Comparison of ENCODE assay signal across 24 cellular contexts in genomic region chr20:9036593-9036992, GRCh38. TPM values are rescaled to one million over a fixed set of nuclear protein-coding genes. Genes with fewer than 3 reads are reported as not detected.
"Had no signal": no experiment of that assay in that cellular context is flagged by ENCODE, and none has a peak within 500 bp of the region (broad histone marks: within the 10 kb centered on the region; RNA-seq: fewer than 3 reads in every experiment).

No MANE protein-coding gene starts in this region.

- ATAC-seq: activated CD8-positive, alpha-beta T cell treated with anti-CD3 and anti-CD28 coated beads, Interleukin-2, amount 10 ng/mL, durations not matched to agents 7 days and 5 days; body of pancreas; Panc1; WTC11 had no signal

- H3K4me1 Mint-ChIP-seq: activated naive CD4-positive, alpha-beta T cell treated with anti-CD3 and anti-CD28 coated beads, Interleukin-2, amount 50 U/mL, for 24 hours; central memory CD8-positive, alpha-beta T cell had no signal

- H3K9me3 ChIP-seq: body of pancreas had no signal

- H3K4me3 Mint-ChIP-seq: activated CD8-positive, alpha-beta T cell treated with anti-CD3 and anti-CD28 coated beads, Interleukin-2, amount 10 ng/mL, durations not matched to agents 7 days and 5 days; activated naive CD4-positive, alpha-beta T cell treated with anti-CD3 and anti-CD28 coated beads, Interleukin-2, amount 50 U/mL, for 24 hours; central memory CD8-positive, alpha-beta T cell; T-helper 1 cell treated with Interleukin-12 subunit alpha and Interleukin-12 subunit beta and Interleukin-4 antibody, amounts not matched to agents 30 μg/mL and 1 μg/mL, for 36 hours; WTC11 had no signal

- H3K27ac Mint-ChIP-seq: activated CD8-positive, alpha-beta T cell treated with anti-CD3 and anti-CD28 coated beads, Interleukin-2, amount 10 ng/mL, durations not matched to agents 7 days and 5 days; activated naive CD4-positive, alpha-beta T cell treated with anti-CD3 and anti-CD28 coated beads, Interleukin-2, amount 50 U/mL, for 24 hours; T-helper 1 cell treated with Interleukin-12 subunit alpha and Interleukin-12 subunit beta and Interleukin-4 antibody, amounts not matched to agents 30 μg/mL and 1 μg/mL, for 36 hours; WTC11 had no signal

- H3K27me3 Mint-ChIP-seq: activated naive CD4-positive, alpha-beta T cell treated with anti-CD3 and anti-CD28 coated beads, Interleukin-2, amount 50 U/mL, for 24 hours; central memory CD8-positive, alpha-beta T cell had no signal

- H3K27me3 ChIP-seq: body of pancreas had no signal

- H3K4me1 ChIP-seq: body of pancreas had no signal

- H3K27ac ChIP-seq: body of pancreas had no signal

- H3K36me3 Mint-ChIP-seq: activated naive CD4-positive, alpha-beta T cell treated with anti-CD3 and anti-CD28 coated beads, Interleukin-2, amount 50 U/mL, for 24 hours; WTC11 had no signal

- H3K4me3 ChIP-seq: body of pancreas had no signal

- DNase-seq: activated CD4-positive, alpha-beta T cell treated with anti-CD3 and anti-CD28 coated beads for 48 hours; activated CD4-positive, alpha-beta T cell treated with anti-CD3 and anti-CD28 coated beads, Interleukin-2, amount 50 U/mL, for 4 hours; activated CD4-positive, CD25-positive, alpha-beta regulatory T cell treated with anti-CD3 and anti-CD28 coated beads, Interleukin-2, amount 50 U/mL, for 72 hours; activated CD8-positive, alpha-beta memory T cell treated with anti-CD3 and anti-CD28 coated beads, Interleukin-2, amount 50 U/mL, for 48 hours; activated CD8-positive, alpha-beta T cell treated with anti-CD3 and anti-CD28 coated beads, Interleukin-2, amount 10 ng/mL, durations not matched to agents 7 days and 5 days; activated effector memory CD4-positive, alpha-beta T cell treated with Interleukin-2 at 50 U/mL for 16 hours; activated naive CD4-positive, alpha-beta T cell; activated T-cell treated with anti-CD3 and anti-CD28 coated beads, Interleukin-2, amount 50 U/mL, for 1 hour; aorta; body of pancreas; NCI-H1092; NCI-H1436; NCI-H1694 treated with DMSO at 0.1 percent for 48 hours; NCI-H2029 treated with DMSO at 0.1 percent for 48 hours; NCI-H510A treated with DMSO at 0.1 percent for 48 hours; NCI-H69; NK-92 treated with Interleukin-12 subunit alpha and Interleukin-12 subunit beta, amount 100 ng/mL, for 24 hours; OCI-M1; SHP77 treated with DMSO at 0.1 percent for 48 hours had no signal

RNA-seq across cellular contexts. Expression of gene PLCB4, which starts 32.3 kb away (rescaled TPM):
- total RNA-seq: activated CD8-positive, alpha-beta T cell treated with anti-CD3 and anti-CD28 coated beads, Interleukin-2, amount 10 ng/mL, durations not matched to agents 7 days and 5 days had no signal
